In the genomic region with DNA sequence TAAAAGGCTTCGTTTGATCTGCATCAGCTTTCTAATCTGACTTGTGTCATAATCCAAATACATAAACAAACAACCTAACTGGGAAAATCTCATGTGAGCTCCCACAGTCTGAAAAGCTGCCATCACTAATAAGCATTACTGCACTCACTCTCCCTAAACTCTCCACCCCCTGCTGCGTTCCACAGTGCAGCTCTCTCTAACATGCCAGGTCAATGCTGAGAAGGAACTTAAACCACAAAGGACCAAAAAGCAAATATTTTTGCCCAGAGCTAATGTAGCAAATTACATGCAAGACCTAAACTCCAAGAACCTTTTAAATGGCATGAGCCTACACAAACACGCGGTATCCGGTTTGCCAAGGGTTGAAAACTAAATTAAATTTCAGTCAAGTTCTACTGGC, we compare ENCODE assay signal across 21 cellular contexts.
DNase-seq lines count a peak whose midpoint lies in the region; ATAC-seq and TF ChIP-seq lines count a peak whose summit lies in the region.
"Had no signal": no experiment of that assay in that cellular context is flagged by ENCODE, and none has a peak within 500 bp of the region (broad histone marks: within the 10 kb centered on the region; RNA-seq: fewer than 3 reads in every experiment).

No MANE protein-coding gene starts in this region.

- H3K9me3 ChIP-seq in mammary epithelial cell (replicated peaks; ENCODE audit: insufficient read depth, low read length) = peaks cover 4% of the 10 kb centered on the region
- H3K9me3 ChIP-seq in breast epithelium = no peaks in the 10 kb centered on the region

- TF ChIP-seq CTCF in mammary epithelial cell (conservative IDR thresholded peaks at IDR 0.05 in 1 of 2, IDR thresholded peaks at IDR 0.05 in 1 of 2; ENCODE audit: extremely low read depth in 1 of 2, insufficient read depth in 1 of 2, low read depth in 1 of 2, low read length in 2 of 2) (no peak), breast epithelium (IDR thresholded peaks at IDR 0.05) (no peak), brain microvascular endothelial cell (IDR thresholded peaks at IDR 0.05; ENCODE audit: low read depth, low read length, missing control alignments) (no peak)

- no peak overlapping the region for H3K27ac ChIP-seq in mammary epithelial cell (ENCODE audit: insufficient read depth, low read depth, low read length)
- no peak overlapping the region for H3K27ac ChIP-seq in breast epithelium
- peak overlapping the region; percentile 37 for H3K27ac ChIP-seq in brain microvascular endothelial cell
- H3K27ac ChIP-seq: parathyroid adenoma, SK-N-MC had no signal

- H3K4me3 ChIP-seq in mammary epithelial cell (replicated peaks in 1 of 3; ENCODE audit: insufficient read depth in 1 of 3, low read depth in 2 of 3, low read length in 3 of 3) (no peak overlapping the region), breast epithelium (no peak overlapping the region), brain microvascular endothelial cell (ENCODE audit: low read depth, low read length) (no peak overlapping the region)
- H3K4me3 ChIP-seq: GM23338, SK-N-MC had no signal

- no peak for ATAC-seq in activated T-cell treated with anti-CD3 and anti-CD28 coated beads, Interleukin-2, amount 50 U/mL, for 72 hours (replicated peaks in 1 of 2)
- ATAC-seq in naive thymus-derived CD8-positive, alpha-beta T cell = no peak
- ATAC-seq: activated CD4-positive, CD25-positive, alpha-beta regulatory T cell treated with anti-CD3 and anti-CD28 coated beads, Interleukin-2, amount 50 U/mL, for 24 hours; activated naive CD4-positive, alpha-beta T cell treated with anti-CD3 and anti-CD28 coated beads, Interleukin-2, amount 50 U/mL, for 72 hours; activated T-cell treated with anti-CD3 and anti-CD28 coated beads, Interleukin-2, amount 50 U/mL, for 4 hours; GM23338; stimulated activated naive CD8-positive, alpha-beta T cell treated with anti-CD3 and anti-CD28 coated beads, Interleukin-15, amount 100 ng/mL, for 72 hours had no signal

- intact Hi-C loops in mammary epithelial cell (cut with micrococcal nuclease) = no loop called here
- intact Hi-C loops in breast epithelium (cut with DNase I; ENCODE audit: low total_unique reads) = no loop called here

- peaks cover 42% of the 10 kb centered on the region for H3K4me1 Mint-ChIP-seq in activated T-cell treated with anti-CD3 and anti-CD28 coated beads, Interleukin-2, amount 50 U/mL, for 72 hours (ENCODE audit: low read depth)
- peaks cover 0 to 3% (median 0%) of the 10 kb centered on the region in 4 donors for H3K4me1 Mint-ChIP-seq in naive thymus-derived CD8-positive, alpha-beta T cell
- H3K4me1 Mint-ChIP-seq: GM23338 had no signal

- no peaks in the 10 kb centered on the region for H3K79me2 ChIP-seq in mammary epithelial cell (ENCODE audit: insufficient read depth, low read length)
- H3K79me2 ChIP-seq: parathyroid adenoma had no signal

- 83% methylated on average over 5 of the region's 5 CpGs for WGBS in mammary epithelial cell (ENCODE audit: low coverage, missing lambda C conversion rate)

- peaks cover 19 to 29% of the 10 kb centered on the region in 2 donors for H3K36me3 Mint-ChIP-seq in activated T-cell treated with anti-CD3 and anti-CD28 coated beads, Interleukin-2, amount 50 U/mL, for 72 hours (ENCODE audit: insufficient read depth in 2 of 2)
- H3K36me3 Mint-ChIP-seq in naive thymus-derived CD8-positive, alpha-beta T cell = no peaks in the 10 kb centered on the region

- no peak overlapping the region for H3K9ac ChIP-seq in mammary epithelial cell (ENCODE audit: insufficient read depth, low read length)
- H3K9ac ChIP-seq: parathyroid adenoma had no signal

- POLR2A ChIA-PET in naive thymus-derived CD8-positive, alpha-beta T cell (lab: Charles Lee) = no interaction called here

- BruUV-seq in mammary epithelial cell (replicated peaks; lab: Mats Ljungman, UMichigan) = no TSS peak

- no peak for TF ChIP-seq POLR2A in breast epithelium (IDR thresholded peaks at IDR 0.05)

- H3K27me3 ChIP-seq in mammary epithelial cell (ENCODE audit: insufficient read depth, low read length) (no peaks in the 10 kb centered on the region), breast epithelium (no peaks in the 10 kb centered on the region), brain microvascular endothelial cell (replicated peaks) (no peaks in the 10 kb centered on the region)

- H3K36me3 ChIP-seq in mammary epithelial cell (ENCODE audit: insufficient read depth, low read length) (no peaks in the 10 kb centered on the region), breast epithelium (no peaks in the 10 kb centered on the region), brain microvascular endothelial cell (replicated peaks) (no peaks in the 10 kb centered on the region)

- H3K4me3 Mint-ChIP-seq in activated T-cell treated with anti-CD3 and anti-CD28 coated beads, Interleukin-2, amount 50 U/mL, for 72 hours = no peak overlapping the region
- no peak overlapping the region for H3K4me3 Mint-ChIP-seq in naive thymus-derived CD8-positive, alpha-beta T cell
- H3K4me3 Mint-ChIP-seq: activated T-cell treated with anti-CD3 and anti-CD28 coated beads, Interleukin-2, amount 50 U/mL, for 4 hours; GM23338; stimulated activated naive CD8-positive, alpha-beta T cell treated with anti-CD3 and anti-CD28 coated beads, Interleukin-15, amount 100 ng/mL, for 72 hours had no signal

- DNase-seq in mammary epithelial cell (no peak), breast epithelium (ENCODE audit: low spot score in 2 of 2) (no peak), brain microvascular endothelial cell (peak; percentile 81), iris pigment epithelial cell (ENCODE audit: low read depth) (peak; percentile 87), NCI-H345 (lab: John Stamatoyannopoulos, UW) (no peak), mucosa of gallbladder (ENCODE audit: low spot score) (no peak)
- DNase-seq in activated T-cell treated with anti-CD3 and anti-CD28 coated beads, Interleukin-2, amount 50 U/mL, for 72 hours = no peak
- DNase-seq in naive thymus-derived CD8-positive, alpha-beta T cell = no peak
- DNase-seq: 8988T; activated T-cell treated with anti-CD3 and anti-CD28 coated beads, Interleukin-2, amount 50 U/mL, for 4 hours; effector memory CD4-positive, alpha-beta T cell; GF-D8; NCI-H774; stimulated activated CD4-positive, alpha-beta T cell treated with anti-CD3 and anti-CD28 coated beads, Interleukin-4, amount 100 ng/mL, for 1 hour; stimulated activated naive CD8-positive, alpha-beta T cell treated with anti-CD3 and anti-CD28 coated beads, Interleukin-15, amount 100 ng/mL, for 72 hours; trophoblast cell had no signal

- H3K9me3 Mint-ChIP-seq in activated T-cell treated with anti-CD3 and anti-CD28 coated beads, Interleukin-2, amount 50 U/mL, for 72 hours = peaks cover 15 to 17% of the 10 kb centered on the region in 2 donors
- peaks cover 0 to 3% (median 0%) of the 10 kb centered on the region in 9 donors for H3K9me3 Mint-ChIP-seq in naive thymus-derived CD8-positive, alpha-beta T cell

- H4K20me1 ChIP-seq in mammary epithelial cell (ENCODE audit: insufficient read depth, low read length) = no peaks in the 10 kb centered on the region

- H3K4me1 ChIP-seq in mammary epithelial cell (ENCODE audit: insufficient read depth, low read length) = peaks cover 19% of the 10 kb centered on the region
- peaks cover 0 to 5% of the 10 kb centered on the region in 2 donors for H3K4me1 ChIP-seq in breast epithelium
- H3K4me1 ChIP-seq: parathyroid adenoma had no signal

- dilution Hi-C loops in mammary epithelial cell (cut with HindIII; ENCODE audit: low sequenced_read_pairs) = no loop called here

- in situ Hi-C loops in mammary epithelial cell (cut with MboI; ENCODE audit: low sequenced_read_pairs in 2 of 2) (no loop called here), brain microvascular endothelial cell (cut with HindIII; ENCODE audit: low pct_ligation_motif_present, low sequenced_read_pairs) (no loop called here)

- H3K27ac Mint-ChIP-seq in activated T-cell treated with anti-CD3 and anti-CD28 coated beads, Interleukin-2, amount 50 U/mL, for 72 hours = no peak overlapping the region
- H3K27ac Mint-ChIP-seq in naive thymus-derived CD8-positive, alpha-beta T cell = no peak overlapping the region
- H3K27ac Mint-ChIP-seq: activated naive CD4-positive, alpha-beta T cell treated with anti-CD3 and anti-CD28 coated beads, Interleukin-2, amount 50 U/mL, for 72 hours; GM23338 had no signal

- H3K4me2 ChIP-seq in mammary epithelial cell (ENCODE audit: insufficient read depth, low read depth, low read length) = no peak overlapping the region
- H3K4me2 ChIP-seq: GM23338 had no signal

- H3K27me3 Mint-ChIP-seq in activated T-cell treated with anti-CD3 and anti-CD28 coated beads, Interleukin-2, amount 50 U/mL, for 72 hours (ENCODE audit: low read depth) = no peaks in the 10 kb centered on the region
- no peaks in the 10 kb centered on the region for H3K27me3 Mint-ChIP-seq in naive thymus-derived CD8-positive, alpha-beta T cell
- H3K27me3 Mint-ChIP-seq: stimulated activated naive CD8-positive, alpha-beta T cell treated with anti-CD3 and anti-CD28 coated beads, Interleukin-15, amount 100 ng/mL, for 72 hours had no signal

- CTCF ChIA-PET in mammary epithelial cell (lab: Charles Lee; ENCODE audit: low non-redundant PET) = interaction anchor here (0.5 kb wide), 1 partner anchor 738 kb away, joined by 3 read pairs; no protein-coding TSS in a partner anchor

- H2AFZ ChIP-seq in mammary epithelial cell (ENCODE audit: low read depth, low read length) = peak overlapping the region; percentile 8
- H2AFZ ChIP-seq: GM23338, parathyroid adenoma had no signal

Comparison
In these comparisons a context has a peak if more than half of its experiments do, and no peak if none do; other contexts are left out.
1. DNase-seq: peak in brain microvascular endothelial cell (single experiment) and iris pigment epithelial cell (single experiment); none in mammary epithelial cell (single experiment), breast epithelium (0 of 2), NCI-H345 (single experiment), activated T-cell treated with anti-CD3 and anti-CD28 coated beads, Interleukin-2, amount 50 U/mL, for 72 hours (0 of 2), naive thymus-derived CD8-positive, alpha-beta T cell (0 of 10) and mucosa of gallbladder (single experiment).